ENCODE assay signal across 12 cellular contexts in the genomic region with DNA sequence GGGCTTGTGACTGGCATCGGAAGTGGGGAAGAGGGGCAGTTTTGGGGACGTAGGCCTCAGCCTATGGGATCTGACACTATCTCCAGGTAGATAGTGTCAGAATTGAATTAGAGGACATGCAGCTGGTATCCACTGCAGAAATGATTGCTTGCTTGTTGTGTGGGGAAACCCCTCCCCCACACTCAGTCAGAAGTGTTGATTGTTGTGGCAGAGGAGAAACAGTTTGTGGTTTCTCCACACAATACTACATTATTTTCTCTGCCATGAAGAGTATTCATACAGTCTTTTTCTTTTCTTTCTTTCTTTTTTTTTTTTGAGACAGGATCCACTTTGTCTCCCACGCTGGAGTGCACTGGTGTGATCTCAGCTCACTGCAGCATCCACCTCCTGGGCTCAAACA.
A peak's percentile ranks its signal among the peaks of the same experiment; 100 is the strongest.
DNase-seq lines count a peak whose midpoint lies in the region; ATAC-seq and TF ChIP-seq lines count a peak whose summit lies in the region.
"Had no signal": no experiment of that assay in that cellular context is flagged by ENCODE, and none has a peak within 500 bp of the region (broad histone marks: within the 10 kb centered on the region; RNA-seq: fewer than 3 reads in every experiment).

No MANE protein-coding gene starts in this region.

- H3K27ac Mint-ChIP-seq in stimulated activated naive CD8-positive, alpha-beta T cell treated with anti-CD3 and anti-CD28 coated beads, Interleukin-15, amount 100 ng/mL, for 72 hours, result no peak overlapping the region
- H3K27ac Mint-ChIP-seq in nephron progenitor cell, result no peak overlapping the region
- no peak overlapping the region for H3K27ac Mint-ChIP-seq in HFFc6
- H3K27ac Mint-ChIP-seq: progenitor cell of endocrine pancreas had no signal

- H3K27me3 Mint-ChIP-seq in stimulated activated naive CD8-positive, alpha-beta T cell treated with anti-CD3 and anti-CD28 coated beads, Interleukin-15, amount 100 ng/mL, for 72 hours, result no peaks in the 10 kb centered on the region
- H3K27me3 Mint-ChIP-seq in nephron progenitor cell (ENCODE audit: low read depth, poor library complexity) (peaks cover 8% of the 10 kb centered on the region), HFFc6 (ENCODE audit: insufficient read depth) (no peaks in the 10 kb centered on the region)
- H3K27me3 Mint-ChIP-seq: progenitor cell of endocrine pancreas had no signal

- ATAC-seq in stimulated activated naive CD8-positive, alpha-beta T cell treated with anti-CD3 and anti-CD28 coated beads, Interleukin-15, amount 100 ng/mL, for 72 hours, result peak; percentile 81
- ATAC-seq in stimulated activated naive CD8-positive, alpha-beta T cell treated with anti-CD3 and anti-CD28 coated beads, Interleukin-15, Interleukin-2, amounts not matched to agents 100 U/mL and 50 U/mL, for 24 hours, result no peak
- no peak for ATAC-seq in HG03139 (IDR thresholded peaks at IDR 0.05; ENCODE audit: unreplicated experiment)

- H3K4me1 Mint-ChIP-seq in stimulated activated naive CD8-positive, alpha-beta T cell treated with anti-CD3 and anti-CD28 coated beads, Interleukin-15, amount 100 ng/mL, for 72 hours, result peaks cover 40% of the 10 kb centered on the region
- H3K4me1 Mint-ChIP-seq in nephron progenitor cell (peaks cover 9% of the 10 kb centered on the region), HFFc6 (ENCODE audit: low read depth) (peaks cover 24% of the 10 kb centered on the region)

- peak; percentile 30 to 59 for DNase-seq in stimulated activated naive CD8-positive, alpha-beta T cell treated with anti-CD3 and anti-CD28 coated beads, Interleukin-15, amount 100 ng/mL, for 72 hours
- DNase-seq in stimulated activated naive CD8-positive, alpha-beta T cell treated with anti-CD3 and anti-CD28 coated beads, Interleukin-15, Interleukin-2, amounts not matched to agents 100 U/mL and 50 U/mL, for 24 hours, result no peak
- DNase-seq in SW480 (ENCODE audit: low spot score) (peak; percentile 26), foreskin melanocyte (peak; percentile 14), nephron progenitor cell (no peak), HFFc6 (no peak), NCI-H774 (lab: John Stamatoyannopoulos, UW) (no peak)
- DNase-seq: GOT3, NCI-H2081 treated with DMSO at 0.1 percent for 48 hours had no signal

- TF ChIP-seq CTCF in nephron progenitor cell (IDR thresholded peaks at IDR 0.05) (no peak), HFFc6 (IDR thresholded peaks at IDR 0.05) (no peak)

- no peak overlapping the region for H3K4me3 Mint-ChIP-seq in stimulated activated naive CD8-positive, alpha-beta T cell treated with anti-CD3 and anti-CD28 coated beads, Interleukin-15, amount 100 ng/mL, for 72 hours
- H3K4me3 Mint-ChIP-seq in nephron progenitor cell, result no peak overlapping the region
- H3K4me3 Mint-ChIP-seq in HFFc6, result no peak overlapping the region

- H3K9me3 Mint-ChIP-seq in stimulated activated naive CD8-positive, alpha-beta T cell treated with anti-CD3 and anti-CD28 coated beads, Interleukin-15, amount 100 ng/mL, for 72 hours, result no peaks in the 10 kb centered on the region
- H3K9me3 Mint-ChIP-seq in nephron progenitor cell (peaks cover 6% of the 10 kb centered on the region), HFFc6 (no peaks in the 10 kb centered on the region)
- H3K9me3 Mint-ChIP-seq: immature natural killer cell had no signal

- H3K36me3 Mint-ChIP-seq in nephron progenitor cell (ENCODE audit: low read depth) (no peaks in the 10 kb centered on the region), HFFc6 (ENCODE audit: low read depth) (no peaks in the 10 kb centered on the region)

Comparison
In these comparisons a context has a peak if more than half of its experiments do, and no peak if none do; other contexts are left out.
1. DNase-seq: peak in stimulated activated naive CD8-positive, alpha-beta T cell treated with anti-CD3 and anti-CD28 coated beads, Interleukin-15, amount 100 ng/mL, for 72 hours (2 of 2), SW480 (single experiment) and foreskin melanocyte (single experiment); none in stimulated activated naive CD8-positive, alpha-beta T cell treated with anti-CD3 and anti-CD28 coated beads, Interleukin-15, Interleukin-2, amounts not matched to agents 100 U/mL and 50 U/mL, for 24 hours (single experiment), nephron progenitor cell (single experiment), HFFc6 (single experiment) and NCI-H774 (single experiment).